Comparison of ENCODE assay signal across 21 cellular contexts in the genomic region with DNA sequence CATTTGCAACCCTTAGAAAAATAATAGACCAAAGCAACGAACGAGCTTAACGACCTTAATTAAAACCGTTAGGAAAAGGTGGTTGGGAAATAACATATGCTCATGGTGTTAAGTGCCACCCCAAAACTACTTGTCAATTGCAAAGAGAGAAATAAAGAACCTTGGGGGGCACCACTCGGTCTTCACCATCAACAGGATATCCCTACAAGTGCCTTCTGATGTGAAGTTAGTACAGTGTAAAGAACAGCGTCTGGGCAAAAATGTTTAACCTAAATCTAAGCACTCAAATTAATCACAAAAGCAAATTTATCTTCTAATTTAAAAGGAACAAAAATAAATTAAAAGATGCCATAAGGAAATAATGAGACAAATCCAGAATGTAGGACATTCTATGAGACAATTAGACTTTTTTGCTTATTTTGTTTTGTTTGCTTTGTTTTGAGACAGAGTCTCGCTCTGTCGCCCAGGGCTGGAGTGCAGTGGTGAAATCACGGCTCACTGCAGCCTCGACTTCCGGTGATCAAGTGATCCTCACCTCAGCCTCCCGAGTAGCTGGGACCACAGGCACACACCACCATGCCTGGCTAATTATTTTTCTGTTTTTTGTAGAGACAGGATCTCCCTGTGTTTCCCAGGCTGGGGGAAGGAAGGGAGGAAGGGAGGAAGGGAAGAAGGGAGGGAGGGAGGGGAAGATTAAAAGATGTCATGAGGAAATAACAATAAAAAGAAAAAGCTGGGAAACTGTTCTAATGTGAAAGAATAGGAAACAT. TPM values are rescaled to one million over a fixed set of nuclear protein-coding genes. Genes with fewer than 3 reads are reported as not detected.
DNase-seq lines count a peak whose midpoint lies in the region; ATAC-seq and TF ChIP-seq lines count a peak whose summit lies in the region.
"Had no signal": no experiment of that assay in that cellular context is flagged by ENCODE, and none has a peak within 500 bp of the region (broad histone marks: within the 10 kb centered on the region; RNA-seq: fewer than 3 reads in every experiment).

No MANE protein-coding gene starts in this region.

- peaks cover 18% of the 10 kb centered on the region for H3K27me3 Mint-ChIP-seq in activated T-cell treated with anti-CD3 and anti-CD28 coated beads, Interleukin-2, amount 50 U/mL, for 4 hours (ENCODE audit: low read depth)
- H3K27me3 Mint-ChIP-seq in natural killer cell (ENCODE audit: low read depth in 2 of 2) (peaks cover 26 to 32% of the 10 kb centered on the region in 2 donors), mesothelial cell of epicardium (ENCODE audit: low read depth) (peaks cover 27% of the 10 kb centered on the region)

- H3K79me2 ChIP-seq in DOHH2 (ENCODE audit: control insufficient read depth, low read length): no peaks in the 10 kb centered on the region
- no peaks in the 10 kb centered on the region for H3K79me2 ChIP-seq in PC-9 (ENCODE audit: low read depth)

- no peak for ATAC-seq in activated T-cell treated with anti-CD3 and anti-CD28 coated beads, Interleukin-2, amount 50 U/mL, for 4 hours
- ATAC-seq in natural killer cell: no peak
- ATAC-seq in GM18909 (IDR thresholded peaks at IDR 0.05; ENCODE audit: poor library complexity, unreplicated experiment): no peak

- H3K4me2 ChIP-seq in DOHH2 (ENCODE audit: low read length) (peak overlapping the region; percentile 55), PC-9 (peak overlapping the region; percentile 29; the same call in 1 of the 2 replicates)

- no peak for DNase-seq in activated T-cell treated with anti-CD3 and anti-CD28 coated beads, Interleukin-2, amount 50 U/mL, for 4 hours
- no peak for DNase-seq in activated T-cell treated with anti-CD3 and anti-CD28 coated beads for 4 hours
- no peak for DNase-seq in PC-9
- DNase-seq in natural killer cell: no peak
- DNase-seq in mesothelial cell of epicardium (ENCODE audit: low spot score in 2 of 2, unreplicated experiment in 2 of 2): no peak
- DNase-seq in stimulated activated CD4-positive, alpha-beta T cell treated with anti-CD3 and anti-CD28 coated beads, Interleukin-2, amount 100 ng/mL, for 24 hours: no peak
- DNase-seq: activated CD4-positive, alpha-beta T cell treated with anti-CD3 and anti-CD28 coated beads for 48 hours; activated CD8-positive, alpha-beta memory T cell treated with anti-CD3 and anti-CD28 coated beads, Interleukin-2, amount 10 ng/mL, durations not matched to agents 7 days and 5 days; activated naive CD4-positive, alpha-beta T cell; aorta; COR-L47; effector memory CD4-positive, alpha-beta T cell; glutamatergic neuron; KG1; NCI-H1105 treated with DMSO at 0.1 percent for 48 hours; NCI-H774; occipital lobe; retina had no signal

- H3K36me3 ChIP-seq in DOHH2 (ENCODE audit: control insufficient read depth, low read length) (no peaks in the 10 kb centered on the region), PC-9 (ENCODE audit: low read depth) (no peaks in the 10 kb centered on the region)
- H3K36me3 ChIP-seq: thoracic aorta had no signal

- peaks cover 52% of the 10 kb centered on the region for H3K4me1 ChIP-seq in DOHH2 (ENCODE audit: control insufficient read depth, low read length)
- peaks cover 28% of the 10 kb centered on the region for H3K4me1 ChIP-seq in PC-9 (replicated peaks; ENCODE audit: insufficient read depth)

- H3K9me3 Mint-ChIP-seq in activated T-cell treated with anti-CD3 and anti-CD28 coated beads, Interleukin-2, amount 50 U/mL, for 4 hours: peaks cover 10% of the 10 kb centered on the region
- peaks cover 2 to 4% of the 10 kb centered on the region in 2 donors for H3K9me3 Mint-ChIP-seq in natural killer cell
- H3K9me3 Mint-ChIP-seq in mesothelial cell of epicardium: no peaks in the 10 kb centered on the region

- no peaks in the 10 kb centered on the region for H3K36me3 Mint-ChIP-seq in activated T-cell treated with anti-CD3 and anti-CD28 coated beads, Interleukin-2, amount 50 U/mL, for 4 hours (ENCODE audit: insufficient read depth)
- H3K36me3 Mint-ChIP-seq in natural killer cell (no peaks in the 10 kb centered on the region), mesothelial cell of epicardium (no peaks in the 10 kb centered on the region)
- H3K36me3 Mint-ChIP-seq: activated CD8-positive, alpha-beta memory T cell treated with anti-CD3 and anti-CD28 coated beads, Interleukin-2, amount 10 ng/mL, durations not matched to agents 7 days and 5 days had no signal

- peaks cover 27% of the 10 kb centered on the region for H3K4me1 Mint-ChIP-seq in activated T-cell treated with anti-CD3 and anti-CD28 coated beads, Interleukin-2, amount 50 U/mL, for 4 hours (ENCODE audit: low read depth)
- H3K4me1 Mint-ChIP-seq in natural killer cell: peaks cover 28 to 30% of the 10 kb centered on the region in 2 donors
- peaks cover 10% of the 10 kb centered on the region for H3K4me1 Mint-ChIP-seq in mesothelial cell of epicardium

- H2AFZ ChIP-seq in PC-9: no peak overlapping the region

- peak overlapping the region; percentile 15 for H3K27ac ChIP-seq in DOHH2 (ENCODE audit: low read depth, low read length)
- H3K27ac ChIP-seq in PC-9: no peak overlapping the region
- H3K27ac ChIP-seq: thoracic aorta had no signal

- POLR2A ChIA-PET in PC-9 (lab: Charles Lee; ENCODE audit: unreplicated experiment): interaction anchor here (0.5 to 0.7 kb wide), 2 partner anchors 11 to 108 kb away, joined by 3 read pairs; no protein-coding TSS in a partner anchor

- H3K9me3 ChIP-seq in DOHH2 (ENCODE audit: control insufficient read depth, insufficient read depth, low read length) (no peaks in the 10 kb centered on the region), PC-9 (ENCODE audit: insufficient read depth, low read depth) (no peaks in the 10 kb centered on the region)
- H3K9me3 ChIP-seq: thoracic aorta had no signal

- no peaks in the 10 kb centered on the region for H3K9me2 ChIP-seq in DOHH2 (replicated peaks; ENCODE audit: control insufficient read depth, low read length)
- no peaks in the 10 kb centered on the region for H3K9me2 ChIP-seq in PC-9 (ENCODE audit: insufficient read depth)

- H3K4me3 ChIP-seq in DOHH2 (ENCODE audit: low read length) (peak overlapping the region; percentile 88), PC-9 (peak overlapping the region; percentile 72; the same call in 1 of the 2 replicates)
- H3K4me3 ChIP-seq: thoracic aorta had no signal

- no peaks in the 10 kb centered on the region for H4K20me1 ChIP-seq in DOHH2 (ENCODE audit: control insufficient read depth, insufficient read depth, low read depth, low read length)
- no peaks in the 10 kb centered on the region for H4K20me1 ChIP-seq in PC-9 (ENCODE audit: insufficient read depth)

- H3K27ac Mint-ChIP-seq in natural killer cell (peak overlapping the region; percentile 86 to 92), mesothelial cell of epicardium (no peak overlapping the region)

- intact Hi-C loops in PC-9 (cut with micrococcal nuclease; ENCODE audit: unreplicated experiment) (loop anchor here (2.0 to 5.0 kb wide), 2 partner anchors 37 to 136 kb away; a partner anchor contains a TSS), natural killer cell (cut with micrococcal nuclease) (loop anchor here (5.0 to 10.0 kb wide), 3 partner anchors 36 to 1151 kb away; a partner anchor contains a TSS)

- TF ChIP-seq CTCF in DOHH2 (IDR thresholded peaks at IDR 0.05; ENCODE audit: low read depth, low read length, poor library complexity, severe bottlenecking) (no peak), PC-9 (conservative IDR thresholded peaks at IDR 0.05) (no peak), natural killer cell (IDR thresholded peaks at IDR 0.05) (no peak), mesothelial cell of epicardium (IDR thresholded peaks at IDR 0.05; ENCODE audit: unreplicated experiment) (no peak)

- H3K27me3 ChIP-seq in DOHH2 (ENCODE audit: control insufficient read depth, low read length) (peaks cover 3% of the 10 kb centered on the region; the same call in 1 of the 2 replicates), PC-9 (ENCODE audit: insufficient read depth, low read depth) (no peaks in the 10 kb centered on the region)

- CTCF ChIA-PET in PC-9 (lab: Charles Lee): no interaction called here

- no TSS peak for BruUV-seq in PC-9 (replicated peaks; lab: Mats Ljungman, UMichigan)

- H3F3A ChIP-seq in DOHH2 (ENCODE audit: control insufficient read depth, insufficient read depth): peaks cover 28% of the 10 kb centered on the region
- H3F3A ChIP-seq in PC-9 (ENCODE audit: insufficient read depth, low read depth): peaks cover 35% of the 10 kb centered on the region

- peak overlapping the region; percentile 86 for H3K4me3 Mint-ChIP-seq in activated T-cell treated with anti-CD3 and anti-CD28 coated beads, Interleukin-2, amount 50 U/mL, for 4 hours
- H3K4me3 Mint-ChIP-seq in natural killer cell (peak overlapping the region; percentile 68), mesothelial cell of epicardium (no peak overlapping the region)

RNA-seq across cellular contexts. Expression of a gene that starts 41.3 kb away (rescaled TPM):
- 10 to 100 TPM; 24.9 to 41.2 (median 31.0) TPM for total RNA-seq in activated T-cell treated with anti-CD3 and anti-CD28 coated beads, Interleukin-2, amount 50 U/mL, for 4 hours
- total RNA-seq in PC-9 (2021): 28.7 and 32.9 TPM in 2 replicates
- total RNA-seq in natural killer cell: 100 to 1,000 TPM; 174 to 260 (median 211) TPM
- 19.2 to 21.5 TPM (median 21.3 TPM) in 3 replicates for total RNA-seq in mesothelial cell of epicardium

RNA-seq across cellular contexts. Expression of a gene that starts 59.2 kb away (rescaled TPM):
- 10 to 100 TPM in 1 of 3 donors, 1 to 10 TPM in 2; 9.0 to 10.3 (median 9.0) TPM for total RNA-seq in activated T-cell treated with anti-CD3 and anti-CD28 coated beads, Interleukin-2, amount 50 U/mL, for 4 hours
- total RNA-seq in PC-9 (2021) (20.7 and 23.4 TPM in 2 replicates), natural killer cell (100 to 1,000 TPM in 1 of 3 donors, 10 to 100 TPM in 2; 72.2 to 104 (median 76.1) TPM), mesothelial cell of epicardium (37.9 to 39.0 TPM (median 38.4 TPM) in 3 replicates)
